In genomic region chr20:32007787-32008616, GRCh38 we compare ENCODE assay signal across 12 cellular contexts. TPM values are rescaled to one million over a fixed set of nuclear protein-coding genes. Genes with fewer than 3 reads are reported as not detected.
DNase-seq lines count a peak whose midpoint lies in the region; ATAC-seq, FAIRE-seq and TF ChIP-seq lines count a peak whose summit lies in the region.
"Had no signal": no experiment of that assay in that cellular context is flagged by ENCODE, and none has a peak within 500 bp of the region (broad histone marks: within the 10 kb centered on the region; RNA-seq: fewer than 3 reads in every experiment).

No MANE protein-coding gene starts in this region.

- POLR2A ChIA-PET in activated naive CD8-positive, alpha-beta T cell treated with anti-CD3 and anti-CD28 coated beads, Interleukin-2, amount 10 ng/mL, durations not matched to agents 7 days and 5 days (lab: Charles Lee), result no interaction called here
- POLR2A ChIA-PET in K562 (lab: Yijun Ruan, JAX), result interaction anchor here (0.5 to 0.6 kb wide), 2 partner anchors 9 to 146 kb away, joined by 3 read pairs; no protein-coding TSS in a partner anchor

- peaks cover 9% of the 10 kb centered on the region for H3K4me1 Mint-ChIP-seq in activated naive CD8-positive, alpha-beta T cell treated with anti-CD3 and anti-CD28 coated beads, Interleukin-2, amount 10 ng/mL, durations not matched to agents 7 days and 5 days
- no peaks in the 10 kb centered on the region for H3K4me1 Mint-ChIP-seq in activated naive CD8-positive, alpha-beta T cell treated with anti-CD3 and anti-CD28 coated beads, Interleukin-2, amount 50 U/mL, for 24 hours

- WGBS in K562 (ENCODE audit: insufficient coverage, low coverage, missing lambda C conversion rate), result 11% methylated on average over 10 of the region's 10 CpGs
- WGBS in aorta, 2 donors, result 41 to 42% methylated on average over 10 of the region's 10 CpGs

- no peak overlapping the region for H3K27ac Mint-ChIP-seq in activated naive CD8-positive, alpha-beta T cell treated with anti-CD3 and anti-CD28 coated beads, Interleukin-2, amount 10 ng/mL, durations not matched to agents 7 days and 5 days
- no peak overlapping the region for H3K27ac Mint-ChIP-seq in activated naive CD8-positive, alpha-beta T cell treated with anti-CD3 and anti-CD28 coated beads, Interleukin-2, amount 50 U/mL, for 24 hours
- H3K27ac Mint-ChIP-seq: activated naive CD8-positive, alpha-beta T cell treated with anti-CD3 and anti-CD28 coated beads for 36 hours had no signal

- no peaks in the 10 kb centered on the region; the same call in 1 of the 2 replicates for H4K20me1 ChIP-seq in K562 (replicated peaks; ENCODE audit: control insufficient read depth, insufficient read depth, low read length)

- TF ChIP-seq CTCF in K562 (IDR thresholded peaks at IDR 0.05 in 2 of 3, conservative IDR thresholded peaks at IDR 0.05 in 1 of 3; ENCODE audit: insufficient read depth in 2 of 3, low read depth in 1 of 3, low read length in 3 of 3), result no peak

- H3K9ac ChIP-seq in K562 (ENCODE audit: insufficient read depth in 1 of 2, low read depth in 2 of 2, low read length in 2 of 2), result no peak overlapping the region

- ATAC-seq in activated naive CD8-positive, alpha-beta T cell treated with anti-CD3 and anti-CD28 coated beads, Interleukin-2, amount 10 ng/mL, durations not matched to agents 7 days and 5 days (ENCODE audit: low read depth), result peak; percentile 79
- no peak for ATAC-seq in activated naive CD8-positive, alpha-beta T cell treated with anti-CD3 and anti-CD28 coated beads, Interleukin-2, amount 50 U/mL, for 24 hours
- peak; percentile 48 for ATAC-seq in K562
- peak; percentile 60 for ATAC-seq in aorta (ENCODE audit: low FRiP score)

- no peak for TF ChIP-seq POLR2A in K562 (conservative IDR thresholded peaks at IDR 0.05)

- CTCF ChIA-PET in K562 (lab: Yijun Ruan, JAX; ENCODE audit: low intra/inter-chr PET ratio), result no interaction called here

- no peaks in the 10 kb centered on the region for H3K36me3 Mint-ChIP-seq in activated naive CD8-positive, alpha-beta T cell treated with anti-CD3 and anti-CD28 coated beads, Interleukin-2, amount 10 ng/mL, durations not matched to agents 7 days and 5 days
- H3K36me3 Mint-ChIP-seq in activated naive CD8-positive, alpha-beta T cell treated with anti-CD3 and anti-CD28 coated beads, Interleukin-2, amount 50 U/mL, for 24 hours (ENCODE audit: low read depth), result no peaks in the 10 kb centered on the region
- H3K36me3 Mint-ChIP-seq: activated naive CD8-positive, alpha-beta T cell treated with anti-CD3 and anti-CD28 coated beads for 36 hours had no signal

- H3K4me3 ChIP-seq in K562 (no peak overlapping the region), aorta (ENCODE audit: low read length in 2 of 2) (no peak overlapping the region)

- in situ Hi-C loops in K562 (cut with MboI), result no loop called here

- TF ChIP-seq RAD21 in K562 (CRISPR knock-in tag; conservative IDR thresholded peaks at IDR 0.05 in 1 of 2, IDR thresholded peaks at IDR 0.05 in 1 of 2), result no peak

- H3K4me1 ChIP-seq in K562 (replicated peaks in 1 of 2; ENCODE audit: control insufficient read depth in 2 of 2, insufficient read depth in 2 of 2, low read length in 2 of 2) (peaks cover 0 to 11% of the 10 kb centered on the region in 2 experiments; a peak in 4 of 5 replicates), aorta (ENCODE audit: control insufficient read depth in 1 of 2, insufficient read depth in 2 of 2, low read length in 2 of 2) (no peaks in the 10 kb centered on the region)

- no TSS peak for BruUV-seq in K562 (replicated peaks; lab: Mats Ljungman, UMichigan)

- DNase-seq in activated naive CD8-positive, alpha-beta T cell treated with anti-CD3 and anti-CD28 coated beads, Interleukin-2, amount 10 ng/mL, durations not matched to agents 7 days and 5 days, result no peak
- no peak for DNase-seq in activated naive CD8-positive, alpha-beta T cell treated with anti-CD3 and anti-CD28 coated beads, Interleukin-2, amount 50 U/mL, for 24 hours
- DNase-seq in K562 (ENCODE audit: extremely low read depth in 1 of 4, low spot score in 3 of 4) (no peak), iPS-NIHi7 (ENCODE audit: extremely low spot score) (peak; percentile 72), aorta (peak in 1 of 2 donors; percentile 70), AG08396 (ENCODE audit: low spot score) (no peak), T-helper 2 cell (no peak), OCI-M1 (lab: John Stamatoyannopoulos, UW) (no peak)
- DNase-seq: activated CD4-positive, alpha-beta T cell treated with anti-CD3 and anti-CD28 coated beads, Interleukin-2, amount 50 U/mL, for 1 hour; activated naive CD8-positive, alpha-beta T cell treated with anti-CD3 and anti-CD28 coated beads for 36 hours had no signal

- H3K4me2 ChIP-seq in K562 (ENCODE audit: insufficient read depth, low read length), result no peak overlapping the region

- FAIRE-seq in K562 (lab: Jason Lieb, UNC), result no peak
- FAIRE-seq: GM12892 had no signal

- H3K27me3 Mint-ChIP-seq in activated naive CD8-positive, alpha-beta T cell treated with anti-CD3 and anti-CD28 coated beads, Interleukin-2, amount 10 ng/mL, durations not matched to agents 7 days and 5 days, result peaks cover 14% of the 10 kb centered on the region
- peaks cover 13% of the 10 kb centered on the region for H3K27me3 Mint-ChIP-seq in activated naive CD8-positive, alpha-beta T cell treated with anti-CD3 and anti-CD28 coated beads, Interleukin-2, amount 50 U/mL, for 24 hours

- H3K9me1 ChIP-seq in K562 (ENCODE audit: control insufficient read depth, insufficient read depth, low read length), result no peaks in the 10 kb centered on the region

- H3K9me3 Mint-ChIP-seq in activated naive CD8-positive, alpha-beta T cell treated with anti-CD3 and anti-CD28 coated beads, Interleukin-2, amount 10 ng/mL, durations not matched to agents 7 days and 5 days, result no peaks in the 10 kb centered on the region
- H3K9me3 Mint-ChIP-seq in activated naive CD8-positive, alpha-beta T cell treated with anti-CD3 and anti-CD28 coated beads, Interleukin-2, amount 50 U/mL, for 24 hours, result no peaks in the 10 kb centered on the region
- H3K9me3 Mint-ChIP-seq: activated naive CD8-positive, alpha-beta T cell treated with anti-CD3 and anti-CD28 coated beads for 36 hours had no signal

- H2AFZ ChIP-seq in K562 (ENCODE audit: low read depth, low read length), result peak overlapping the region; percentile 54

- intact Hi-C loops in K562 (cut with micrococcal nuclease), result no loop called here
- intact Hi-C loops in aorta (cut with DNase I), result no loop called here

- H3K27me3 ChIP-seq in K562 (ENCODE audit: control insufficient read depth in 2 of 2, insufficient read depth in 2 of 2, low read length in 2 of 2), result peaks cover 2 to 15% of the 10 kb centered on the region in 2 experiments; a peak in 2 of 5 replicates
- H3K27me3 ChIP-seq in aorta (ENCODE audit: control insufficient read depth in 1 of 2, insufficient read depth in 2 of 2, low read length in 1 of 2), result no peaks in the 10 kb centered on the region

- no peak for TF ChIP-seq EP300 in K562 (IDR thresholded peaks at IDR 0.05; ENCODE audit: low read length)

- no peaks in the 10 kb centered on the region for H3K79me2 ChIP-seq in K562 (ENCODE audit: control insufficient read depth, insufficient read depth, low read length)

- H3K9me3 ChIP-seq in K562 (replicated peaks; ENCODE audit: control insufficient read depth, insufficient read depth, low read depth, low read length) (no peaks in the 10 kb centered on the region), aorta (ENCODE audit: control insufficient read depth, low read length) (no peaks in the 10 kb centered on the region)

- no peaks in the 10 kb centered on the region for H3K36me3 ChIP-seq in K562 (ENCODE audit: control insufficient read depth, insufficient read depth, low read length)
- no peaks in the 10 kb centered on the region for H3K36me3 ChIP-seq in aorta (ENCODE audit: control insufficient read depth in 1 of 2, insufficient read depth in 2 of 2, low read length in 1 of 2)

- H3K27ac ChIP-seq in K562 (ENCODE audit: extremely low read depth, low read depth, low read length), result no peak overlapping the region
- no peak overlapping the region for H3K27ac ChIP-seq in aorta (ENCODE audit: low read depth in 1 of 2, low read length in 2 of 2)

- H3K4me3 Mint-ChIP-seq in activated naive CD8-positive, alpha-beta T cell treated with anti-CD3 and anti-CD28 coated beads, Interleukin-2, amount 10 ng/mL, durations not matched to agents 7 days and 5 days, result no peak overlapping the region
- H3K4me3 Mint-ChIP-seq in activated naive CD8-positive, alpha-beta T cell treated with anti-CD3 and anti-CD28 coated beads, Interleukin-2, amount 50 U/mL, for 24 hours, result no peak overlapping the region
- H3K4me3 Mint-ChIP-seq: activated naive CD8-positive, alpha-beta T cell treated with anti-CD3 and anti-CD28 coated beads for 36 hours had no signal

RNA-seq across cellular contexts. Expression of gene CCM2L, which starts 2.2 kb away (rescaled TPM):
- total RNA-seq in activated naive CD8-positive, alpha-beta T cell treated with anti-CD3 and anti-CD28 coated beads, Interleukin-2, amount 10 ng/mL, durations not matched to agents 7 days and 5 days, result not detected
- not detected in 2 replicates for total RNA-seq in K562 (2011; cell fraction: chromatin; rRNA removed; ENCODE audit: low replicate concordance)
- not detected in 2 replicates for total RNA-seq in K562 (2011; cell fraction: nucleolus; rRNA removed)
- not detected in 2 replicates for total RNA-seq in K562 (2011; cell fraction: nucleoplasm; rRNA removed)
- total RNA-seq in K562 (2014; rRNA removed) (not detected in 2 replicates), K562 (2014; rRNA removed; fragmentation: Illumina TruSeq; extraction: Trizol) (not detected in 2 replicates), K562 (2015; rRNA removed; fragmentation: Illumina TruSeq; extraction: Trizol) (not detected in 2 replicates), K562 (2021) (not detected in 2 replicates), aorta (10 to 100 TPM in 1 of 2 donors, 1 to 10 TPM in 1; 7.4 to 11.0 TPM)
- polyA plus RNA-seq in K562 (2011; rRNA removed) (0.04 TPM in 1 of 2 replicates, not detected in the other), K562 (2014; fragmentation: Illumina TruSeq; extraction: Trizol) (not detected in 2 replicates), K562 (2014; fragmentation: Nextera tagmentation; extraction: Ambion mirVana) (not detected), K562 (2014; rRNA removed) (not detected in 2 replicates), aorta (1 to 10 TPM in 1 of 2 donors, under 1 TPM in 1; 0.88 to 1.7 TPM)
- polyA plus RNA-seq in K562 (2011; cell fraction: cytosol; rRNA removed), result not detected in 2 replicates
- not detected in 2 replicates for polyA plus RNA-seq in K562 (2011; cell fraction: nucleus; rRNA removed)
- 0.30 TPM in 1 of 2 replicates, not detected in the other for polyA plus RNA-seq in K562 (2012)
- not detected in 2 replicates for polyA minus RNA-seq in K562 (2011; rRNA and poly(A)+ RNA removed)
- not detected in 2 replicates for polyA minus RNA-seq in K562 (2011; cell fraction: cytosol; rRNA and poly(A)+ RNA removed)
- not detected in 2 replicates for polyA minus RNA-seq in K562 (2011; cell fraction: nucleus; rRNA and poly(A)+ RNA removed)
- total RNA-seq: activated naive CD8-positive, alpha-beta T cell treated with anti-CD3 and anti-CD28 coated beads for 36 hours; MCF 10A had no signal

RNA-seq across cellular contexts. Expression of gene XKR7, which starts 40.1 kb away (rescaled TPM):
- total RNA-seq in activated naive CD8-positive, alpha-beta T cell treated with anti-CD3 and anti-CD28 coated beads, Interleukin-2, amount 10 ng/mL, durations not matched to agents 7 days and 5 days, result not detected
- total RNA-seq in K562 (2011; cell fraction: chromatin; rRNA removed; ENCODE audit: low replicate concordance), result not detected in 2 replicates
- not detected in 2 replicates for total RNA-seq in K562 (2011; cell fraction: nucleolus; rRNA removed)
- not detected in 2 replicates for total RNA-seq in K562 (2011; cell fraction: nucleoplasm; rRNA removed)
- total RNA-seq in K562 (2014; rRNA removed), result not detected in 2 replicates
- total RNA-seq in K562 (2014; rRNA removed; fragmentation: Illumina TruSeq; extraction: Trizol), result not detected in 2 replicates
- not detected in 2 replicates for total RNA-seq in K562 (2015; rRNA removed; fragmentation: Illumina TruSeq; extraction: Trizol)
- 0.02 TPM in 1 of 2 replicates, not detected in the other for total RNA-seq in K562 (2021)
- not detected in 2 replicates for polyA plus RNA-seq in K562 (2011; rRNA removed)
- under 0.01 TPM in 1 of 2 replicates, not detected in the other for polyA plus RNA-seq in K562 (2011; cell fraction: cytosol; rRNA removed)
- not detected in 2 replicates for polyA plus RNA-seq in K562 (2011; cell fraction: nucleus; rRNA removed)
- not detected in 2 replicates for polyA plus RNA-seq in K562 (2012)
- polyA plus RNA-seq in K562 (2014; fragmentation: Illumina TruSeq; extraction: Trizol), result not detected in 2 replicates
- not detected for polyA plus RNA-seq in K562 (2014; fragmentation: Nextera tagmentation; extraction: Ambion mirVana)
- not detected in 2 replicates for polyA plus RNA-seq in K562 (2014; rRNA removed)
- not detected in 2 replicates for polyA minus RNA-seq in K562 (2011; rRNA and poly(A)+ RNA removed)
- not detected in 2 replicates for polyA minus RNA-seq in K562 (2011; cell fraction: cytosol; rRNA and poly(A)+ RNA removed)
- not detected in 2 replicates for polyA minus RNA-seq in K562 (2011; cell fraction: nucleus; rRNA and poly(A)+ RNA removed)
- not detected for total RNA-seq in aorta
- polyA plus RNA-seq in aorta, result under 1 TPM in 1 of 2 donors, not detected in 1; 0.13 TPM
- total RNA-seq: MCF 10A had no signal

RNA-seq across cellular contexts. Expression of gene HCK, which starts 44.0 kb away (rescaled TPM):
- total RNA-seq in activated naive CD8-positive, alpha-beta T cell treated with anti-CD3 and anti-CD28 coated beads, Interleukin-2, amount 10 ng/mL, durations not matched to agents 7 days and 5 days, result under 1 TPM; 0.61 to 0.79 TPM
- total RNA-seq in K562 (2011; cell fraction: chromatin; rRNA removed; ENCODE audit: low replicate concordance), result not detected in 2 replicates
- not detected in 2 replicates for total RNA-seq in K562 (2011; cell fraction: nucleolus; rRNA removed)
- total RNA-seq in K562 (2011; cell fraction: nucleoplasm; rRNA removed), result not detected in 2 replicates
- total RNA-seq in K562 (2014; rRNA removed) (0.27 TPM in 1 of 2 replicates, not detected in the other), K562 (2014; rRNA removed; fragmentation: Illumina TruSeq; extraction: Trizol) (not detected in 2 replicates), K562 (2015; rRNA removed; fragmentation: Illumina TruSeq; extraction: Trizol) (0.38 and 0.51 TPM in 2 replicates), K562 (2021) (not detected in 2 replicates), aorta (10 to 100 TPM; 19.9 to 28.6 TPM)
- polyA plus RNA-seq in K562 (2011; rRNA removed) (0.04 TPM in 1 of 2 replicates, not detected in the other), K562 (2014; fragmentation: Illumina TruSeq; extraction: Trizol) (not detected in 2 replicates), K562 (2014; fragmentation: Nextera tagmentation; extraction: Ambion mirVana) (not detected), K562 (2014; rRNA removed) (0.09 TPM in 1 of 2 replicates, not detected in the other), aorta (10 to 100 TPM in 1 of 2 donors, 1 to 10 TPM in 1; 4.0 to 20.7 TPM)
- polyA plus RNA-seq in K562 (2011; cell fraction: cytosol; rRNA removed), result 0.01 and 0.07 TPM in 2 replicates
- not detected in 2 replicates for polyA plus RNA-seq in K562 (2011; cell fraction: nucleus; rRNA removed)
- 0.13 and 0.50 TPM in 2 replicates for polyA plus RNA-seq in K562 (2012)
- 0.18 TPM in 1 of 2 replicates, not detected in the other for polyA minus RNA-seq in K562 (2011; rRNA and poly(A)+ RNA removed)
- not detected in 2 replicates for polyA minus RNA-seq in K562 (2011; cell fraction: cytosol; rRNA and poly(A)+ RNA removed)
- polyA minus RNA-seq in K562 (2011; cell fraction: nucleus; rRNA and poly(A)+ RNA removed), result not detected in 2 replicates
- total RNA-seq: activated naive CD8-positive, alpha-beta T cell treated with anti-CD3 and anti-CD28 coated beads for 36 hours; MCF 10A had no signal

RNA-seq across cellular contexts. Expression of gene PDRG1, which starts 56.2 kb away (rescaled TPM):
- 10 to 100 TPM; 13.1 to 13.4 TPM for total RNA-seq in activated naive CD8-positive, alpha-beta T cell treated with anti-CD3 and anti-CD28 coated beads, Interleukin-2, amount 10 ng/mL, durations not matched to agents 7 days and 5 days
- total RNA-seq in K562 (2011; cell fraction: chromatin; rRNA removed; ENCODE audit: low replicate concordance), result 7.2 and 10.9 TPM in 2 replicates
- 8.9 and 9.8 TPM in 2 replicates for total RNA-seq in K562 (2011; cell fraction: nucleolus; rRNA removed)
- 10.8 and 12.4 TPM in 2 replicates for total RNA-seq in K562 (2011; cell fraction: nucleoplasm; rRNA removed)
- total RNA-seq in K562 (2014; rRNA removed), result 19.9 and 22.2 TPM in 2 replicates
- 11.6 and 12.6 TPM in 2 replicates for total RNA-seq in K562 (2014; rRNA removed; fragmentation: Illumina TruSeq; extraction: Trizol)
- 13.4 and 14.1 TPM in 2 replicates for total RNA-seq in K562 (2015; rRNA removed; fragmentation: Illumina TruSeq; extraction: Trizol)
- total RNA-seq in K562 (2021), result 25.2 and 26.1 TPM in 2 replicates
- 24.8 and 27.8 TPM in 2 replicates for polyA plus RNA-seq in K562 (2011; rRNA removed)
- 23.2 and 23.9 TPM in 2 replicates for polyA plus RNA-seq in K562 (2011; cell fraction: cytosol; rRNA removed)
- polyA plus RNA-seq in K562 (2011; cell fraction: nucleus; rRNA removed), result 13.6 and 15.4 TPM in 2 replicates
- 20.8 and 24.1 TPM in 2 replicates for polyA plus RNA-seq in K562 (2012)
- polyA plus RNA-seq in K562 (2014; fragmentation: Illumina TruSeq; extraction: Trizol), result 23.4 and 24.6 TPM in 2 replicates
- 10 to 100 TPM; 38.5 to 58.6 TPM for polyA plus RNA-seq in K562 (2014; fragmentation: Nextera tagmentation; extraction: Ambion mirVana)
- polyA plus RNA-seq in K562 (2014; rRNA removed), result 31.6 and 32.2 TPM in 2 replicates
- polyA minus RNA-seq in K562 (2011; rRNA and poly(A)+ RNA removed), result 6.9 and 8.1 TPM in 2 replicates
- 6.5 TPM in 2 replicates for polyA minus RNA-seq in K562 (2011; cell fraction: cytosol; rRNA and poly(A)+ RNA removed)
- polyA minus RNA-seq in K562 (2011; cell fraction: nucleus; rRNA and poly(A)+ RNA removed), result 4.8 and 5.6 TPM in 2 replicates
- 1 to 10 TPM; 5.6 to 8.6 TPM for total RNA-seq in aorta
- polyA plus RNA-seq in aorta, result 10 to 100 TPM; 15.1 to 15.8 TPM

Comparison
In these comparisons a context has a peak if more than half of its experiments do, and no peak if none do; other contexts are left out.
1. RNA of gene CCM2L, which starts 2.2 kb away (total RNA-seq): 7.4 to 11.0 TPM in aorta; not detected in activated naive CD8-positive, alpha-beta T cell treated with anti-CD3 and anti-CD28 coated beads, Interleukin-2, amount 10 ng/mL, durations not matched to agents 7 days and 5 days and not detected in K562; every median in the first group is over 4 times any median in the second.
2. RNA of gene HCK, which starts 44.0 kb away (total RNA-seq): 19.9 to 28.6 TPM in aorta; 0.61 to 0.79 TPM in activated naive CD8-positive, alpha-beta T cell treated with anti-CD3 and anti-CD28 coated beads, Interleukin-2, amount 10 ng/mL, durations not matched to agents 7 days and 5 days and 0.27 to 0.51 TPM in K562; every median in the first group is over 10 times any median in the second.